ENCODE assay signal across 26 cellular contexts in the genomic region with DNA sequence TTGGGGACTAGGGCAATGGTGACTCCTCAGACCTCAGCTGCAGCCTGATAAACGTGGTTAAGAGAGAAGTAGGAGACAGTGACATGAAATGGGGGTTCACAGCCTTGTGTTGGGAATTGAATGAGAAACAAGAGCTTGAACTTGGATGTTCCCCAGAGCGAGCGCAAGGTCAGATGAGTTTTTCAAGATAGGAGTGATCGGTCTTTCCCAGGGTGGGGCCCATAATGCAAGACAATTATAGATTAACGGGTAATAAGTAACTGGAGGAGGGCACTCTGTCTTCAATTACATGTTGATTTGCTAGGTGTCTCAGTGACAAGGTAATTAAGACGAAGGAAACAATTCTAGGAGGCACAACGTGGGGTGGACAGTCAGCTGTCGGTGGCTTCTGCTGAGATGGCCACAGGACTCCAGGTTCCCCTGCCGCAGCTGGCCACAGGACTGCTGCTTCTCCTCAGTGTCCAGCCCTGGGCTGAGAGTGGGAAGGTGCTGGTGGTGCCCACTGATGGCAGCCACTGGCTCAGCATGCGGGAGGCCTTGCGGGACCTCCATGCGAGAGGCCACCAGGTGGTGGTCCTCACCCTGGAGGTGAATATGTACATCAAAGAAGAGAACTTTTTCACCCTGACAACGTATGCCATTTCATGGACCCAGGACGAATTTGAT. TPM values are rescaled to one million over a fixed set of nuclear protein-coding genes. Genes with fewer than 3 reads are reported as not detected.
"Had no signal": no experiment of that assay in that cellular context is flagged by ENCODE, and none has a peak within 500 bp of the region (broad histone marks: within the 10 kb centered on the region; RNA-seq: fewer than 3 reads in every experiment).

A gene (plus strand): TSS at position 312 of the 666 bp plus-strand sequence. CDS start 85 bp downstream, at position 397.

- H3K9me3 ChIP-seq: adrenal gland had no signal

- H3K36me3 Mint-ChIP-seq: activated naive CD8-positive, alpha-beta T cell treated with anti-CD3 and anti-CD28 coated beads, Interleukin-2, amount 10 ng/mL, durations not matched to agents 7 days and 5 days had no signal

- H3K27ac Mint-ChIP-seq: activated CD8-positive, alpha-beta T cell treated with anti-CD3 and anti-CD28 coated beads for 36 hours; activated T-cell treated with anti-CD3 and anti-CD28 coated beads, Interleukin-2, amount 50 U/mL, for 72 hours; activated T-helper 2 cell treated with anti-CD3 and anti-CD28 coated beads, Interferon-gamma antibody, Interleukin-2, Interleukin-4, amounts not matched to agents 10 μg/mL and 5 μg/mL and 100 μg/mL, durations not matched to agents 14 hours and 24 hours and 36 hours; T-helper 1 cell treated with Interleukin-12 subunit alpha and Interleukin-12 subunit beta and Interleukin-4 antibody, amounts not matched to agents 30 μg/mL and 1 μg/mL, for 36 hours had no signal

- H3K9me3 Mint-ChIP-seq: activated CD8-positive, alpha-beta T cell treated with anti-CD3 and anti-CD28 coated beads for 36 hours; activated naive CD8-positive, alpha-beta T cell treated with anti-CD3 and anti-CD28 coated beads, Interleukin-2, amount 10 ng/mL, durations not matched to agents 7 days and 5 days; activated T-cell treated with anti-CD3 and anti-CD28 coated beads, Interleukin-2, amount 50 U/mL, for 72 hours; activated T-helper 2 cell treated with anti-CD3 and anti-CD28 coated beads, Interferon-gamma antibody, Interleukin-2, Interleukin-4, amounts not matched to agents 10 μg/mL and 5 μg/mL and 100 μg/mL, durations not matched to agents 14 hours and 24 hours and 36 hours; T-helper 1 cell treated with Interleukin-12 subunit alpha and Interleukin-12 subunit beta and Interleukin-4 antibody, amounts not matched to agents 30 μg/mL and 1 μg/mL, for 36 hours had no signal

- H3K4me3 ChIP-seq: adrenal gland had no signal

- H3K27ac ChIP-seq: adrenal gland had no signal

- H3K36me3 ChIP-seq: adrenal gland had no signal

- H3K4me3 Mint-ChIP-seq: activated CD8-positive, alpha-beta T cell treated with anti-CD3 and anti-CD28 coated beads for 36 hours; activated T-cell treated with anti-CD3 and anti-CD28 coated beads, Interleukin-2, amount 50 U/mL, for 72 hours; T-helper 1 cell treated with Interleukin-12 subunit alpha and Interleukin-12 subunit beta and Interleukin-4 antibody, amounts not matched to agents 30 μg/mL and 1 μg/mL, for 36 hours had no signal

- H3K4me1 ChIP-seq: adrenal gland had no signal

- ATAC-seq: activated CD4-positive, CD25-positive, alpha-beta regulatory T cell treated with anti-CD3 and anti-CD28 coated beads, Interleukin-2, amount 50 U/mL, for 24 hours; activated CD8-positive, alpha-beta T cell treated with anti-CD3 and anti-CD28 coated beads for 36 hours; activated T-cell treated with anti-CD3 and anti-CD28 coated beads, Interleukin-2, amount 50 U/mL, for 72 hours had no signal

- DNase-seq: activated CD4-positive, alpha-beta T cell treated with anti-CD3 and anti-CD28 coated beads for 4 hours; activated CD8-positive, alpha-beta memory T cell treated with anti-CD3 and anti-CD28 coated beads, Interleukin-2, amount 50 U/mL, for 4 hours; activated gamma-delta T cell treated with Interleukin-2 at 50 U/mL for 16 hours; activated naive CD4-positive, alpha-beta T cell treated with anti-CD3 and anti-CD28 coated beads, Interleukin-2, amount 50 U/mL, for 16 hours; activated naive CD8-positive, alpha-beta T cell treated with anti-CD3 and anti-CD28 coated beads, Interleukin-2, amount 10 ng/mL, durations not matched to agents 7 days and 5 days; activated T-cell treated with anti-CD3 and anti-CD28 coated beads, Interleukin-2, amount 50 U/mL, for 72 hours; adrenal gland; anterior cingulate cortex; Kasumi-1; NCI-H1105 treated with DMSO at 0.1 percent for 48 hours; NCI-H146; NCI-H1930; NCI-H2107; NCI-H2171 treated with DMSO at 0.1 percent for 48 hours; NCI-H345; NCI-H510A treated with DMSO at 0.1 percent for 48 hours; NCI-H69; NK-92 treated with Interleukin-12 subunit alpha and Interleukin-12 subunit beta, amount 100 ng/mL, for 24 hours; OCI-M1; SHP77 treated with DMSO at 0.1 percent for 48 hours had no signal

RNA-seq across cellular contexts. Expression of the gene that starts here (rescaled TPM):
- total RNA-seq: activated CD8-positive, alpha-beta T cell treated with anti-CD3 and anti-CD28 coated beads for 36 hours; activated naive CD8-positive, alpha-beta T cell treated with anti-CD3 and anti-CD28 coated beads, Interleukin-2, amount 10 ng/mL, durations not matched to agents 7 days and 5 days; activated T-cell treated with anti-CD3 and anti-CD28 coated beads, Interleukin-2, amount 50 U/mL, for 72 hours; activated T-helper 2 cell treated with anti-CD3 and anti-CD28 coated beads, Interferon-gamma antibody, Interleukin-2, Interleukin-4, amounts not matched to agents 10 μg/mL and 5 μg/mL and 100 μg/mL, durations not matched to agents 14 hours and 24 hours and 36 hours; cardiac septum; SK-MEL-5 had no signal
- polyA plus RNA-seq: adrenal gland had no signal
